ENCODE assay signal across 1 cellular context in the genomic region with DNA sequence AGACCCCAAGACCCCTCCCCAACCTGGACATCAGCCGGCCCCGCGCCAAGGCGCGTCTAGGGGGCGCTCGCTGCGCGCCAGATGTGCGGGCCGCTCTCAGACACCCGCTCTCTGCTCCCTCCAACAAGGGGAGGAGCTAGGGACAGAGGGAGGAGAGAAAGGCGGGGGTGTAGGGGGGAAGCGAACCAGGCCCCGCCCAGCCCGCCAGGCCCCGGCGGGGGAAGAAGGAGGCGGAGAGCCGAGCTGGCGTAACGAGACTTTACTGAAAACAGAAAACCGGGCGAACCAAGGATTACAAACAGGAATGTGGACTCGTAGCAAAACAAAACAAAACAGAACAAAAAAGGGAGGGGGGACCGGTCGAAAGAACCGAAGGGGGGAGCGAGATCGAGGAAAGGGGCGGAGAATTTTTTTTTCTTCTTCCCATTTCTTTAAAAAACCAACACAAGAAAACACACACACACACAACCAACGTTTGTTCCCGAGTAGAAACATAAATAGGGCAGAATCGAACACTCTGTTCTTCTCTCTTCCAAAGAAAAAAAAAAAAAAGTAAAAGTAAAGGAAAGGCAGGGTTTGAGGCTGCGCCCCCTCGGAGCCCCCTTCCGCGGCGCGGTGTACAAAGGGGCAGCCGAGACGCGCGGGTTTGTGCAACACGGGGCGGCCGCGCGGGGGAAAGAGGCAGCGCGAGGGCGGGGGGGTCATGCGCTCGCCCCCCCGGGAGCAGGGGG.
TF ChIP-seq lines count a peak whose summit lies in the region.

No MANE protein-coding gene starts in this region.

TF ChIP-seq in HepG2, 621 proteins besides CTCF, POLR2A, EP300 and RAD21 (continued from another document and continues in another):
- TF ChIP-seq, protein P1, sequence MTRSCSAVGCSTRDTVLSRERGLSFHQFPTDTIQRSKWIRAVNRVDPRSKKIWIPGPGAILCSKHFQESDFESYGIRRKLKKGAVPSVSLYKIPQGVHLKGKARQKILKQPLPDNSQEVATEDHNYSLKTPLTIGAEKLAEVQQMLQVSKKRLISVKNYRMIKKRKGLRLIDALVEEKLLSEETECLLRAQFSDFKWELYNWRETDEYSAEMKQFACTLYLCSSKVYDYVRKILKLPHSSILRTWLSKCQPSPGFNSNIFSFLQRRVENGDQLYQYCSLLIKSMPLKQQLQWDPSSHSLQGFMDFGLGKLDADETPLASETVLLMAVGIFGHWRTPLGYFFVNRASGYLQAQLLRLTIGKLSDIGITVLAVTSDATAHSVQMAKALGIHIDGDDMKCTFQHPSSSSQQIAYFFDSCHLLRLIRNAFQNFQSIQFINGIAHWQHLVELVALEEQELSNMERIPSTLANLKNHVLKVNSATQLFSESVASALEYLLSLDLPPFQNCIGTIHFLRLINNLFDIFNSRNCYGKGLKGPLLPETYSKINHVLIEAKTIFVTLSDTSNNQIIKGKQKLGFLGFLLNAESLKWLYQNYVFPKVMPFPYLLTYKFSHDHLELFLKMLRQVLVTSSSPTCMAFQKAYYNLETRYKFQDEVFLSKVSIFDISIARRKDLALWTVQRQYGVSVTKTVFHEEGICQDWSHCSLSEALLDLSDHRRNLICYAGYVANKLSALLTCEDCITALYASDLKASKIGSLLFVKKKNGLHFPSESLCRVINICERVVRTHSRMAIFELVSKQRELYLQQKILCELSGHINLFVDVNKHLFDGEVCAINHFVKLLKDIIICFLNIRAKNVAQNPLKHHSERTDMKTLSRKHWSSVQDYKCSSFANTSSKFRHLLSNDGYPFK (CRISPR knock-in tag; IDR thresholded peaks at IDR 0.05; ENCODE audit: borderline replicate concordance) = peak; percentile 19; the same call in 1 of the 2 replicates
- peak; percentile 48; the same call in 1 of the 2 replicates for TF ChIP-seq ISL2 (CRISPR knock-in tag; IDR thresholded peaks at IDR 0.05)
- TF ChIP-seq NBN (conservative IDR thresholded peaks at IDR 0.05) = no peak
- TF ChIP-seq ZNF850 (CRISPR knock-in tag; conservative IDR thresholded peaks at IDR 0.05) = peak; percentile 65; the same call in 1 of the 2 replicates
- TF ChIP-seq, protein P2, sequence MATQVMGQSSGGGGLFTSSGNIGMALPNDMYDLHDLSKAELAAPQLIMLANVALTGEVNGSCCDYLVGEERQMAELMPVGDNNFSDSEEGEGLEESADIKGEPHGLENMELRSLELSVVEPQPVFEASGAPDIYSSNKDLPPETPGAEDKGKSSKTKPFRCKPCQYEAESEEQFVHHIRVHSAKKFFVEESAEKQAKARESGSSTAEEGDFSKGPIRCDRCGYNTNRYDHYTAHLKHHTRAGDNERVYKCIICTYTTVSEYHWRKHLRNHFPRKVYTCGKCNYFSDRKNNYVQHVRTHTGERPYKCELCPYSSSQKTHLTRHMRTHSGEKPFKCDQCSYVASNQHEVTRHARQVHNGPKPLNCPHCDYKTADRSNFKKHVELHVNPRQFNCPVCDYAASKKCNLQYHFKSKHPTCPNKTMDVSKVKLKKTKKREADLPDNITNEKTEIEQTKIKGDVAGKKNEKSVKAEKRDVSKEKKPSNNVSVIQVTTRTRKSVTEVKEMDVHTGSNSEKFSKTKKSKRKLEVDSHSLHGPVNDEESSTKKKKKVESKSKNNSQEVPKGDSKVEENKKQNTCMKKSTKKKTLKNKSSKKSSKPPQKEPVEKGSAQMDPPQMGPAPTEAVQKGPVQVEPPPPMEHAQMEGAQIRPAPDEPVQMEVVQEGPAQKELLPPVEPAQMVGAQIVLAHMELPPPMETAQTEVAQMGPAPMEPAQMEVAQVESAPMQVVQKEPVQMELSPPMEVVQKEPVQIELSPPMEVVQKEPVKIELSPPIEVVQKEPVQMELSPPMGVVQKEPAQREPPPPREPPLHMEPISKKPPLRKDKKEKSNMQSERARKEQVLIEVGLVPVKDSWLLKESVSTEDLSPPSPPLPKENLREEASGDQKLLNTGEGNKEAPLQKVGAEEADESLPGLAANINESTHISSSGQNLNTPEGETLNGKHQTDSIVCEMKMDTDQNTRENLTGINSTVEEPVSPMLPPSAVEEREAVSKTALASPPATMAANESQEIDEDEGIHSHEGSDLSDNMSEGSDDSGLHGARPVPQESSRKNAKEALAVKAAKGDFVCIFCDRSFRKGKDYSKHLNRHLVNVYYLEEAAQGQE (IDR thresholded peaks at IDR 0.05; ENCODE audit: borderline replicate concordance in 1 of 2, low read depth in 1 of 2, low read length in 2 of 2) = no peak
- TF ChIP-seq ZNF878 (CRISPR knock-in tag; IDR thresholded peaks at IDR 0.05) = peak; percentile 89; the same call in 1 of the 2 replicates
- no peak for TF ChIP-seq NFYB (CRISPR knock-in tag; IDR thresholded peaks at IDR 0.05)
- TF ChIP-seq RBM39 (IDR thresholded peaks at IDR 0.05; ENCODE audit: low read depth, low read length, poor library complexity, severe bottlenecking) = peak; percentile 90
- TF ChIP-seq ZNF724P (CRISPR knock-in tag; IDR thresholded peaks at IDR 0.05; ENCODE audit: borderline replicate concordance) = no peak
- 0 out of 2 replicates have a peak, but pooled peaks have one; percentile 16 for TF ChIP-seq NR2F6 (IDR thresholded peaks at IDR 0.05)
- peak; percentile 51 for TF ChIP-seq NR2F6 (CRISPR knock-in tag; IDR thresholded peaks at IDR 0.05)
- no peak for TF ChIP-seq ZNF3 (CRISPR knock-in tag; IDR thresholded peaks at IDR 0.05)
- peak; percentile 37 for TF ChIP-seq ASH2L (IDR thresholded peaks at IDR 0.05; ENCODE audit: insufficient read length, low read depth, low read length)
- TF ChIP-seq SATB2 (CRISPR knock-in tag; IDR thresholded peaks at IDR 0.05) = no peak
- TF ChIP-seq GTF2F1 (IDR thresholded peaks at IDR 0.05; ENCODE audit: low read length) = no peak
- TF ChIP-seq HOXA7 (CRISPR knock-in tag; IDR thresholded peaks at IDR 0.05) = no peak
- TF ChIP-seq ZNF431 (CRISPR knock-in tag; IDR thresholded peaks at IDR 0.05; ENCODE audit: borderline replicate concordance, low read depth) = no peak
- no peak for TF ChIP-seq ZFP1 (CRISPR knock-in tag; IDR thresholded peaks at IDR 0.05)
- TF ChIP-seq, protein P3, sequence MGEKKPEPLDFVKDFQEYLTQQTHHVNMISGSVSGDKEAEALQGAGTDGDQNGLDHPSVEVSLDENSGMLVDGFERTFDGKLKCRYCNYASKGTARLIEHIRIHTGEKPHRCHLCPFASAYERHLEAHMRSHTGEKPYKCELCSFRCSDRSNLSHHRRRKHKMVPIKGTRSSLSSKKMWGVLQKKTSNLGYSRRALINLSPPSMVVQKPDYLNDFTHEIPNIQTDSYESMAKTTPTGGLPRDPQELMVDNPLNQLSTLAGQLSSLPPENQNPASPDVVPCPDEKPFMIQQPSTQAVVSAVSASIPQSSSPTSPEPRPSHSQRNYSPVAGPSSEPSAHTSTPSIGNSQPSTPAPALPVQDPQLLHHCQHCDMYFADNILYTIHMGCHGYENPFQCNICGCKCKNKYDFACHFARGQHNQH (CRISPR knock-in tag; IDR thresholded peaks at IDR 0.05) = peak; percentile 19; the same call in 1 of the 2 replicates
- peak; percentile 53; the same call in 1 of the 2 replicates for TF ChIP-seq ZNF788 (CRISPR knock-in tag; IDR thresholded peaks at IDR 0.05; ENCODE audit: borderline replicate concordance)
- TF ChIP-seq WIZ (CRISPR knock-in tag; IDR thresholded peaks at IDR 0.05) = no peak
- TF ChIP-seq, protein P4, sequence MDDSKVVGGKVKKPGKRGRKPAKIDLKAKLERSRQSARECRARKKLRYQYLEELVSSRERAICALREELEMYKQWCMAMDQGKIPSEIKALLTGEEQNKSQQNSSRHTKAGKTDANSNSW (CRISPR knock-in tag; IDR thresholded peaks at IDR 0.05; ENCODE audit: borderline replicate concordance) = no peak
- TF ChIP-seq MAZ (IDR thresholded peaks at IDR 0.05; ENCODE audit: borderline replicate concordance, low read depth, low read length) = peak; percentile 84
- peak; percentile 83 for TF ChIP-seq MAZ (CRISPR knock-in tag; IDR thresholded peaks at IDR 0.05; ENCODE audit: low read depth)
- TF ChIP-seq SIN3A (IDR thresholded peaks at IDR 0.05; ENCODE audit: borderline replicate concordance, low read depth, low read length) = peak; percentile 45; the same call in 1 of the 2 replicates
- no peak for TF ChIP-seq KLF11 (CRISPR knock-in tag; IDR thresholded peaks at IDR 0.05)
- no peak for TF ChIP-seq RFXANK (CRISPR knock-in tag; IDR thresholded peaks at IDR 0.05)
- no peak for TF ChIP-seq GABPA (IDR thresholded peaks at IDR 0.05; ENCODE audit: low read depth, low read length)
- TF ChIP-seq GABPA (CRISPR knock-in tag; IDR thresholded peaks at IDR 0.05; ENCODE audit: low read depth) = no peak
- no peak for TF ChIP-seq MZF1 (CRISPR knock-in tag; IDR thresholded peaks at IDR 0.05; ENCODE audit: borderline replicate concordance)
- 0 out of 2 replicates have a peak, but pooled peaks have one; percentile 60 for TF ChIP-seq ZNF605 (CRISPR knock-in tag; IDR thresholded peaks at IDR 0.05)
- TF ChIP-seq IKZF1 (IDR thresholded peaks at IDR 0.05) = no peak
- TF ChIP-seq GFI1 (CRISPR knock-in tag; IDR thresholded peaks at IDR 0.05; ENCODE audit: borderline replicate concordance) = peak; percentile 73
- TF ChIP-seq TAF1 (CRISPR knock-in tag; IDR thresholded peaks at IDR 0.05) = peak; percentile 43; the same call in 1 of the 2 replicates
- TF ChIP-seq ZNF768 (CRISPR knock-in tag; IDR thresholded peaks at IDR 0.05) = no peak
- TF ChIP-seq, protein P5, sequence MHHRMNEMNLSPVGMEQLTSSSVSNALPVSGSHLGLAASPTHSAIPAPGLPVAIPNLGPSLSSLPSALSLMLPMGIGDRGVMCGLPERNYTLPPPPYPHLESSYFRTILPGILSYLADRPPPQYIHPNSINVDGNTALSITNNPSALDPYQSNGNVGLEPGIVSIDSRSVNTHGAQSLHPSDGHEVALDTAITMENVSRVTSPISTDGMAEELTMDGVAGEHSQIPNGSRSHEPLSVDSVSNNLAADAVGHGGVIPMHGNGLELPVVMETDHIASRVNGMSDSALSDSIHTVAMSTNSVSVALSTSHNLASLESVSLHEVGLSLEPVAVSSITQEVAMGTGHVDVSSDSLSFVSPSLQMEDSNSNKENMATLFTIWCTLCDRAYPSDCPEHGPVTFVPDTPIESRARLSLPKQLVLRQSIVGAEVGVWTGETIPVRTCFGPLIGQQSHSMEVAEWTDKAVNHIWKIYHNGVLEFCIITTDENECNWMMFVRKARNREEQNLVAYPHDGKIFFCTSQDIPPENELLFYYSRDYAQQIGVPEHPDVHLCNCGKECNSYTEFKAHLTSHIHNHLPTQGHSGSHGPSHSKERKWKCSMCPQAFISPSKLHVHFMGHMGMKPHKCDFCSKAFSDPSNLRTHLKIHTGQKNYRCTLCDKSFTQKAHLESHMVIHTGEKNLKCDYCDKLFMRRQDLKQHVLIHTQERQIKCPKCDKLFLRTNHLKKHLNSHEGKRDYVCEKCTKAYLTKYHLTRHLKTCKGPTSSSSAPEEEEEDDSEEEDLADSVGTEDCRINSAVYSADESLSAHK (CRISPR knock-in tag; IDR thresholded peaks at IDR 0.05; ENCODE audit: borderline replicate concordance) = no peak
- peak; percentile 46; the same call in 1 of the 2 replicates for TF ChIP-seq TARDBP (CRISPR knock-in tag; IDR thresholded peaks at IDR 0.05)
- TF ChIP-seq, protein P6, sequence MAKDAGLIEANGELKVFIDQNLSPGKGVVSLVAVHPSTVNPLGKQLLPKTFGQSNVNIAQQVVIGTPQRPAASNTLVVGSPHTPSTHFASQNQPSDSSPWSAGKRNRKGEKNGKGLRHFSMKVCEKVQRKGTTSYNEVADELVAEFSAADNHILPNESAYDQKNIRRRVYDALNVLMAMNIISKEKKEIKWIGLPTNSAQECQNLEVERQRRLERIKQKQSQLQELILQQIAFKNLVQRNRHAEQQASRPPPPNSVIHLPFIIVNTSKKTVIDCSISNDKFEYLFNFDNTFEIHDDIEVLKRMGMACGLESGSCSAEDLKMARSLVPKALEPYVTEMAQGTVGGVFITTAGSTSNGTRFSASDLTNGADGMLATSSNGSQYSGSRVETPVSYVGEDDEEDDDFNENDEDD (CRISPR knock-in tag; IDR thresholded peaks at IDR 0.05; ENCODE audit: borderline replicate concordance) = peak; percentile 69; the same call in 1 of the 2 replicates
- peak; percentile 87; the same call in 1 of the 2 replicates for TF ChIP-seq HDAC6 (IDR thresholded peaks at IDR 0.05; ENCODE audit: low read depth, low read length)
- peak; percentile 48; the same call in 1 of the 2 replicates for TF ChIP-seq THAP11 (CRISPR knock-in tag; IDR thresholded peaks at IDR 0.05)
- no peak for TF ChIP-seq ZNF232 (CRISPR knock-in tag; IDR thresholded peaks at IDR 0.05; ENCODE audit: borderline replicate concordance)
- no peak for TF ChIP-seq KAT7 (CRISPR knock-in tag; IDR thresholded peaks at IDR 0.05; ENCODE audit: borderline replicate concordance)
- no peak for TF ChIP-seq SP2 (CRISPR knock-in tag; IDR thresholded peaks at IDR 0.05)
- TF ChIP-seq SIX4 (CRISPR knock-in tag; IDR thresholded peaks at IDR 0.05) = no peak
- 0 out of 2 replicates have a peak, but pooled peaks have one; percentile 16 for TF ChIP-seq RXRB (CRISPR knock-in tag; IDR thresholded peaks at IDR 0.05; ENCODE audit: borderline replicate concordance)
- TF ChIP-seq, protein P7, sequence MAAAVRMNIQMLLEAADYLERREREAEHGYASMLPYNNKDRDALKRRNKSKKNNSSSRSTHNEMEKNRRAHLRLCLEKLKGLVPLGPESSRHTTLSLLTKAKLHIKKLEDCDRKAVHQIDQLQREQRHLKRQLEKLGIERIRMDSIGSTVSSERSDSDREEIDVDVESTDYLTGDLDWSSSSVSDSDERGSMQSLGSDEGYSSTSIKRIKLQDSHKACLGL (CRISPR knock-in tag; IDR thresholded peaks at IDR 0.05) = no peak
- TF ChIP-seq, protein P8, sequence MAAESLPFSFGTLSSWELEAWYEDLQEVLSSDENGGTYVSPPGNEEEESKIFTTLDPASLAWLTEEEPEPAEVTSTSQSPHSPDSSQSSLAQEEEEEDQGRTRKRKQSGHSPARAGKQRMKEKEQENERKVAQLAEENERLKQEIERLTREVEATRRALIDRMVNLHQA (CRISPR knock-in tag; IDR thresholded peaks at IDR 0.05) = no peak
- TF ChIP-seq BRCA1 (CRISPR knock-in tag; IDR thresholded peaks at IDR 0.05) = no peak
- 0 out of 2 replicates have a peak, but pooled peaks have one; percentile 20 for TF ChIP-seq GLI4 (CRISPR knock-in tag; IDR thresholded peaks at IDR 0.05; ENCODE audit: borderline replicate concordance)
- no peak for TF ChIP-seq TBP (CRISPR knock-in tag; IDR thresholded peaks at IDR 0.05)
- 0 out of 2 replicates have a peak, but pooled peaks have one; percentile 28 for TF ChIP-seq SNAPC2 (CRISPR knock-in tag; IDR thresholded peaks at IDR 0.05)
- 0 out of 2 replicates have a peak, but pooled peaks have one; percentile 40 for TF ChIP-seq MED13 (CRISPR knock-in tag; IDR thresholded peaks at IDR 0.05)
- TF ChIP-seq NFKBIZ (CRISPR knock-in tag; IDR thresholded peaks at IDR 0.05) = no peak
- TF ChIP-seq HOXA9 (CRISPR knock-in tag; IDR thresholded peaks at IDR 0.05; ENCODE audit: borderline replicate concordance) = no peak
- TF ChIP-seq TBX2 (CRISPR knock-in tag; IDR thresholded peaks at IDR 0.05; ENCODE audit: borderline replicate concordance) = 0 out of 2 replicates have a peak, but pooled peaks have one; percentile 17
- no peak for TF ChIP-seq CC2D1A (CRISPR knock-in tag; IDR thresholded peaks at IDR 0.05)
- peak; percentile 80; the same call in 1 of the 2 replicates for TF ChIP-seq ZFP82 (CRISPR knock-in tag; IDR thresholded peaks at IDR 0.05; ENCODE audit: borderline replicate concordance)
